21 cellular contexts compared by ENCODE assay signal in the genomic region with DNA sequence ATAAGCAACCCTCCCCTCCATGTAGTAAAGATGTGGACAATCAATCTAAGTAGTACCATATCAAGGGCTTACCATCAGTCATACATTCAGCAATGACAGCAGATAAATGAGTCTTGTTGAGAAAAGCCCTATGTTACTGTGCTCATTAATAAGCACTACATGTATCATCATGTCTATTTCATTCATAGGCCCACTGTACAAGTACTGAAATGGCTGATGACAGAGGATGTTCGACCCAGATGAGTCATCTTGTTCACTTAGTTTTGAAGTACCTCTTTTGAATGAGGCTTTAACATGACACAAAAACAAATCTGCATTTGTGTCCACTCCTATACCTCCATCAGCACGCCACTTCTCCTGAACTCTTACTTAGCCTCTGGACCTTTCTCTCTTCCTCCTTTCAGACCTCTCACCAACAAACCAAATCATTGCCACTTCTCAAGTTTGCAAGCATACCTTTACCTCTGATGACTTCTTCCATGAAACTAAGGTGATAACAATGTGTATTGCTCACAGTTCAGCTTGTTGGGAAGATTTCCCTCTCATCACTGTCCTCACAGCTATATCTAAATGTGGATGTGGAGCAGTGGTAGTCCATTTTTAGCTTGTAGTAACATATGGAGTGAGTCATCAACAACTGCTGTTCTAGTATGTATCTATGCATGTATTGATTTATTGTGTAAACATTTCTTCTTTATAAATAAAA.
"Had no signal": no experiment of that assay in that cellular context is flagged by ENCODE, and none has a peak within 500 bp of the region (broad histone marks: within the 10 kb centered on the region; RNA-seq: fewer than 3 reads in every experiment).

No MANE protein-coding gene starts in this region.

- H3K27ac Mint-ChIP-seq: activated CD4-positive, alpha-beta memory T cell treated with anti-CD3 and anti-CD28 coated beads for 36 hours; activated naive CD4-positive, alpha-beta T cell treated with anti-CD3 and anti-CD28 coated beads, Interleukin-2, amount 10 ng/mL, durations not matched to agents 7 days and 5 days; mesothelial cell of epicardium; natural killer cell; progenitor cell of endocrine pancreas; T-helper 1 cell treated with Interleukin-12 subunit alpha and Interleukin-12 subunit beta and Interleukin-4 antibody, amounts not matched to agents 30 μg/mL and 1 μg/mL, for 36 hours had no signal

- DNase-seq: activated CD4-positive, alpha-beta memory T cell treated with anti-CD3 and anti-CD28 coated beads for 36 hours; activated CD4-positive, alpha-beta T cell treated with anti-CD3 and anti-CD28 coated beads for 48 hours; activated effector memory CD4-positive, alpha-beta T cell treated with Interleukin-2 at 50 U/mL for 16 hours; activated naive CD4-positive, alpha-beta T cell treated with anti-CD3 and anti-CD28 coated beads, Interleukin-2, amount 10 ng/mL, durations not matched to agents 7 days and 5 days; activated T-cell treated with anti-CD3 and anti-CD28 coated beads, Interleukin-2, amount 50 U/mL, for 48 hours; amygdala; erythroblast; left ventricle myocardium inferior; natural killer cell; retina; sigmoid colon; stimulated activated CD4-positive, alpha-beta T cell treated with anti-CD3 and anti-CD28 coated beads, Interleukin-15, amount 100 ng/mL, for 24 hours; stimulated activated CD4-positive, alpha-beta T cell treated with anti-CD3 and anti-CD28 coated beads, Interleukin-2, amount 100 ng/mL, for 48 hours; stimulated activated CD8-positive, alpha-beta memory T cell treated with anti-CD3 and anti-CD28 coated beads, Interleukin-4, amount 100 ng/mL, for 48 hours; stimulated activated naive CD4-positive, alpha-beta T cell; upper lobe of left lung had no signal

- H3K36me3 ChIP-seq: left ventricle myocardium inferior, sigmoid colon, thoracic aorta, upper lobe of left lung had no signal

- H3K27me3 ChIP-seq: sigmoid colon, upper lobe of left lung had no signal

- H3K27ac ChIP-seq: left ventricle myocardium inferior, sigmoid colon, thoracic aorta, upper lobe of left lung had no signal

- H3K4me3 Mint-ChIP-seq: activated CD4-positive, alpha-beta memory T cell treated with anti-CD3 and anti-CD28 coated beads for 36 hours; activated naive CD4-positive, alpha-beta T cell treated with anti-CD3 and anti-CD28 coated beads, Interleukin-2, amount 10 ng/mL, durations not matched to agents 7 days and 5 days; mesothelial cell of epicardium; natural killer cell; T-helper 1 cell treated with Interleukin-12 subunit alpha and Interleukin-12 subunit beta and Interleukin-4 antibody, amounts not matched to agents 30 μg/mL and 1 μg/mL, for 36 hours had no signal

- H3K36me3 Mint-ChIP-seq: activated CD4-positive, alpha-beta memory T cell treated with anti-CD3 and anti-CD28 coated beads for 36 hours; activated naive CD4-positive, alpha-beta T cell treated with anti-CD3 and anti-CD28 coated beads, Interleukin-2, amount 10 ng/mL, durations not matched to agents 7 days and 5 days; natural killer cell had no signal

- H3K27me3 Mint-ChIP-seq: activated CD4-positive, alpha-beta memory T cell treated with anti-CD3 and anti-CD28 coated beads for 36 hours; activated naive CD4-positive, alpha-beta T cell treated with anti-CD3 and anti-CD28 coated beads, Interleukin-2, amount 10 ng/mL, durations not matched to agents 7 days and 5 days; progenitor cell of endocrine pancreas had no signal

- H3K4me2 ChIP-seq: smooth muscle cell had no signal

- H3K9me3 ChIP-seq: sigmoid colon, thoracic aorta, upper lobe of left lung had no signal

- H3K9me3 Mint-ChIP-seq: activated naive CD4-positive, alpha-beta T cell treated with anti-CD3 and anti-CD28 coated beads, Interleukin-2, amount 10 ng/mL, durations not matched to agents 7 days and 5 days had no signal

- H3K4me3 ChIP-seq: left ventricle myocardium inferior, sigmoid colon, smooth muscle cell, thoracic aorta, upper lobe of left lung had no signal

- H3K4me1 Mint-ChIP-seq: activated naive CD4-positive, alpha-beta T cell treated with anti-CD3 and anti-CD28 coated beads, Interleukin-2, amount 10 ng/mL, durations not matched to agents 7 days and 5 days; natural killer cell had no signal

- H3K4me1 ChIP-seq: left ventricle myocardium inferior, sigmoid colon, upper lobe of left lung had no signal

- ATAC-seq: natural killer cell had no signal
